Comparison of ENCODE assay signal across 30 cellular contexts in the genomic region with DNA sequence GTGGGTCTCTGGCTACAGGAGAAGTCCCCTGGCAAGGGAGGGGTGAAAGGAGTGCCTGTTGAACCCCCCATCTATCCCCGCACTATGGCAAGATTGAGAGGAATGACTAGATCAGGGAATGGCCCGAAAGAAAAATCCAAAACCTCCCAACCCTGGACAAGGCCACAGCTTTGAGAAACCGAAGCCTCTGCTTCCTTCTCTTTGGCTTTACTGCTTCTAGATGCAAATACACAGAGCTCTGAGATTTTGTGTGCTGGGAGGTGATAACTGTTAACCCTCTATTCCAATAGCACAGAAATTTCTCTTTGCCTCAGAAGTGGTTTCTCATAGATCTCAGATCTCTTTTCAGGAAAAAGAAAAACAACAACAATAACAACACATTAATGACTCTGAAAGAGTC. TPM values are rescaled to one million over a fixed set of nuclear protein-coding genes. Genes with fewer than 3 reads are reported as not detected.
A peak's percentile ranks its signal among the peaks of the same experiment; 100 is the strongest.
DNase-seq lines count a peak whose midpoint lies in the region; ATAC-seq and TF ChIP-seq lines count a peak whose summit lies in the region.
"Had no signal": no experiment of that assay in that cellular context is flagged by ENCODE, and none has a peak within 500 bp of the region (broad histone marks: within the 10 kb centered on the region; RNA-seq: fewer than 3 reads in every experiment).

No MANE protein-coding gene starts in this region.

- peaks cover 0 to 93% of the 10 kb centered on the region in 2 donors for H3K4me1 ChIP-seq in right atrium auricular region
- peaks cover 0 to 5% of the 10 kb centered on the region in 2 donors for H3K4me1 ChIP-seq in uterus
- H3K4me1 ChIP-seq: BLaER1, HAP-1, neural progenitor cell had no signal

- H3K4me3 ChIP-seq in right atrium auricular region, result no peak overlapping the region
- no peak overlapping the region for H3K4me3 ChIP-seq in uterus
- H3K4me3 ChIP-seq: BLaER1, dorsolateral prefrontal cortex, HAP-1, neural progenitor cell, thyroid gland had no signal

- H3K9me3 ChIP-seq in right atrium auricular region (no peaks in the 10 kb centered on the region), uterus (no peaks in the 10 kb centered on the region)
- H3K9me3 ChIP-seq: HAP-1, thyroid gland had no signal

- DNase-seq in right atrium auricular region (ENCODE audit: low spot score) (no peak), left ventricle myocardium superior (no peak), chondrocyte (ENCODE audit: low spot score) (no peak), osteocyte (ENCODE audit: extremely low spot score, unreplicated experiment) (no peak), uterus (no peak)
- DNase-seq: ACHN; activated CD4-positive, alpha-beta T cell treated with anti-CD3 and anti-CD28 coated beads for 48 hours; activated CD8-positive, alpha-beta memory T cell treated with anti-CD3 and anti-CD28 coated beads for 24 hours; activated effector memory CD4-positive, alpha-beta T cell treated with anti-CD3 and anti-CD28 coated beads, Interleukin-2, amount 50 U/mL, for 16 hours; activated naive CD8-positive, alpha-beta T cell treated with anti-CD3 and anti-CD28 coated beads, Interleukin-2, amount 50 U/mL, for 24 hours; activated T-cell treated with anti-CD3 and anti-CD28 coated beads, Interleukin-2, amount 50 U/mL, for 1 hour; COR-L47; dorsolateral prefrontal cortex; glutamatergic neuron; KG1; kidney; NCI-H1436 treated with DMSO at 0.1 percent for 48 hours; NCI-H2107; NCI-H446; posterior cingulate gyrus; stimulated activated naive CD4-positive, alpha-beta T cell; thyroid gland had no signal

- intact Hi-C loops in left ventricle myocardium superior (cut with micrococcal nuclease) (loop anchor here (10.0 kb wide), 2 partner anchors 45 to 185 kb away; no protein-coding TSS in a partner anchor), uterus (cut with DNase I; ENCODE audit: low total_unique reads) (no loop called here)

- no peaks in the 10 kb centered on the region for H3K27me3 ChIP-seq in right atrium auricular region
- no peaks in the 10 kb centered on the region for H3K27me3 ChIP-seq in uterus
- H3K27me3 ChIP-seq: BLaER1, neural progenitor cell, thyroid gland had no signal

- H3K36me3 ChIP-seq in right atrium auricular region, result peaks cover 47% of the 10 kb centered on the region
- H3K36me3 ChIP-seq in uterus, result no peaks in the 10 kb centered on the region
- H3K36me3 ChIP-seq: BLaER1, HAP-1, neural progenitor cell had no signal

- H3K27ac Mint-ChIP-seq in chondrocyte (ENCODE audit: unreplicated experiment) (peak overlapping the region; percentile 49), osteocyte (ENCODE audit: unreplicated experiment) (peak overlapping the region; percentile 58)
- H3K27ac Mint-ChIP-seq: activated naive CD8-positive, alpha-beta T cell treated with anti-CD3 and anti-CD28 coated beads, Interleukin-2, amount 50 U/mL, for 24 hours; neural progenitor cell had no signal

- no peak for ATAC-seq in left ventricle myocardium superior
- no peak for ATAC-seq in HG03432 (IDR thresholded peaks at IDR 0.05; ENCODE audit: unreplicated experiment)
- no peak for ATAC-seq in GM21717 (IDR thresholded peaks at IDR 0.05; ENCODE audit: unreplicated experiment)
- ATAC-seq in HG03520 (IDR thresholded peaks at IDR 0.05; ENCODE audit: unreplicated experiment), result no peak
- ATAC-seq: activated naive CD8-positive, alpha-beta T cell treated with anti-CD3 and anti-CD28 coated beads, Interleukin-2, amount 50 U/mL, for 24 hours; sciatic nerve had no signal

- H3K9me3 Mint-ChIP-seq in chondrocyte (ENCODE audit: low read depth), result no peaks in the 10 kb centered on the region
- H3K9me3 Mint-ChIP-seq in osteocyte (ENCODE audit: unreplicated experiment), result no peaks in the 10 kb centered on the region
- H3K9me3 Mint-ChIP-seq: neural progenitor cell had no signal

- TF ChIP-seq CTCF in right atrium auricular region (IDR thresholded peaks at IDR 0.05) (no peak), chondrocyte (IDR thresholded peaks at IDR 0.05) (no peak), osteocyte (IDR thresholded peaks at IDR 0.05) (no peak), uterus (IDR thresholded peaks at IDR 0.05) (no peak)

- H3K36me3 Mint-ChIP-seq in chondrocyte (ENCODE audit: low read depth) (peaks cover 30% of the 10 kb centered on the region), osteocyte (ENCODE audit: unreplicated experiment) (peaks cover 62% of the 10 kb centered on the region)

- H3K27ac ChIP-seq in right atrium auricular region (peak overlapping the region; percentile 71 to 85), uterus (peak overlapping the region; percentile 51 to 71)
- H3K27ac ChIP-seq: BLaER1, neural progenitor cell, thyroid gland, VCaP had no signal

- peaks cover 60% of the 10 kb centered on the region for H3K4me1 Mint-ChIP-seq in chondrocyte (ENCODE audit: low read depth)
- H3K4me1 Mint-ChIP-seq in osteocyte (ENCODE audit: unreplicated experiment), result peaks cover 72% of the 10 kb centered on the region
- H3K4me1 Mint-ChIP-seq: activated naive CD8-positive, alpha-beta T cell treated with anti-CD3 and anti-CD28 coated beads, Interleukin-2, amount 50 U/mL, for 24 hours; neural progenitor cell had no signal

- H3K4me3 Mint-ChIP-seq in chondrocyte (ENCODE audit: unreplicated experiment) (no peak overlapping the region), osteocyte (ENCODE audit: unreplicated experiment) (no peak overlapping the region)
- H3K4me3 Mint-ChIP-seq: activated naive CD8-positive, alpha-beta T cell treated with anti-CD3 and anti-CD28 coated beads, Interleukin-2, amount 50 U/mL, for 24 hours; neural progenitor cell had no signal

- TF ChIP-seq POLR2A in uterus (IDR thresholded peaks at IDR 0.05), result no peak

- H3K27me3 Mint-ChIP-seq in chondrocyte (ENCODE audit: low read depth), result no peaks in the 10 kb centered on the region
- no peaks in the 10 kb centered on the region for H3K27me3 Mint-ChIP-seq in osteocyte (ENCODE audit: unreplicated experiment)

RNA-seq across cellular contexts. Expression of a gene that starts 15.0 kb away (rescaled TPM):
- total RNA-seq in right atrium auricular region (100 to 1,000 TPM; 396 to 398 TPM), left ventricle myocardium superior (362 TPM), chondrocyte (230 to 297 TPM (median 296 TPM) in 3 replicates), osteocyte (492 and 502 TPM in 2 replicates), uterus (100 to 1,000 TPM; 183 to 351 (median 300) TPM)

RNA-seq across cellular contexts. Expression of a gene that starts 40.3 kb away (rescaled TPM):
- total RNA-seq in right atrium auricular region, result 100 to 1,000 TPM; 180 to 278 TPM
- total RNA-seq in left ventricle myocardium superior, result 204 TPM
- 82.1 to 127 TPM (median 116 TPM) in 3 replicates for total RNA-seq in chondrocyte
- 81.6 and 86.8 TPM in 2 replicates for total RNA-seq in osteocyte
- total RNA-seq in uterus, result 100 to 1,000 TPM in 1 of 4 donors, 10 to 100 TPM in 3; 33.3 to 105 (median 86.0) TPM
